8 cellular contexts compared by ENCODE assay signal in the genomic region with DNA sequence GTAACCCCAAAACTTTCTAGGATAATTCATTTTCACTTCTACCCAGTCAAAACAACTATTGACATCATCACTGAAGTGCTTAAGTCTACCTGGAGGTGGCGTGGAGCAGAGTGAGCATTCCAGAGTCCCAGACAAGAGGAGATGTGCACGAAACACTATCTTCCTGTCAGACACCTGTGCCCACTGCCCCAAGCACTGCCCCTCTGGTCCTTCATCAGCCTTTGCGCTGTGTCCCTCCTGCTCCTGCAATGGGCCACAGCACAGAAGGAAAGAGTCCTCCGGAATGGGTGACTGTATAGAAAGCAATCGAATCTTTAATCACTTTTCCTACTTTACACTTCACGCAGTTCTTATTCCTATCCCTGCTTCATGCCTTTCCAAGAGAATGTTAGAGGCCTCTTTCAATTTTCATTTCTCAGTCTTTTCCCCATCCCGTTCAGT. TPM values are rescaled to one million over a fixed set of nuclear protein-coding genes. Genes with fewer than 3 reads are reported as not detected.
DNase-seq lines count a peak whose midpoint lies in the region; TF ChIP-seq lines count a peak whose summit lies in the region.

No MANE protein-coding gene starts in this region.

- CTCF ChIA-PET in activated naive CD4-positive, alpha-beta T cell treated with anti-CD3 and anti-CD28 coated beads for 36 hours (lab: Charles Lee) = no interaction called here

- peak; percentile 30 for TF ChIP-seq CTCF in HFF-Myc (IDR thresholded peaks at IDR 0.05; ENCODE audit: low read depth, low read length, missing control alignments)
- peak; percentile 27 to 69 for TF ChIP-seq CTCF in brain (conservative IDR thresholded peaks at IDR 0.05)

- no peak overlapping the region for H3K9ac ChIP-seq in mesenchymal stem cell (ENCODE audit: low read length)

- H3K4me3 ChIP-seq in HFF-Myc (replicated peaks; ENCODE audit: low read depth, low read length) = no peak overlapping the region
- H3K4me3 ChIP-seq in mesenchymal stem cell (ENCODE audit: insufficient read depth in 1 of 2, low read depth in 1 of 2, low read length in 2 of 2) = peak overlapping the region in 1 of 2 experiments; percentile 76

- intact Hi-C loops in activated naive CD4-positive, alpha-beta T cell treated with anti-CD3 and anti-CD28 coated beads for 36 hours (cut with micrococcal nuclease) = no loop called here
- intact Hi-C loops in cardiac septum (cut with DNase I) = no loop called here

- WGBS in mesenchymal stem cell = 19% methylated on average over 7 of the region's 7 CpGs

- H4K91ac ChIP-seq in mesenchymal stem cell (ENCODE audit: low read length) = no peak overlapping the region

- H3K18ac ChIP-seq in mesenchymal stem cell (ENCODE audit: low read depth in 1 of 2, low read length in 2 of 2) = no peak overlapping the region

- H3K36me3 ChIP-seq in mesenchymal stem cell (ENCODE audit: control insufficient read depth in 1 of 2, insufficient read depth in 2 of 2, low read depth in 1 of 2, low read length in 2 of 2) = no peaks in the 10 kb centered on the region

- H2BK15ac ChIP-seq in mesenchymal stem cell (ENCODE audit: low read depth, poor library complexity, severe bottlenecking) = no peak overlapping the region

- no peaks in the 10 kb centered on the region for H3K36me3 Mint-ChIP-seq in activated naive CD4-positive, alpha-beta T cell treated with anti-CD3 and anti-CD28 coated beads for 36 hours (ENCODE audit: low read depth)
- no peaks in the 10 kb centered on the region for H3K36me3 Mint-ChIP-seq in brain

- no peak overlapping the region for H2AK5ac ChIP-seq in mesenchymal stem cell (ENCODE audit: low read length, severe bottlenecking)

- no peak overlapping the region for H2BK120ac ChIP-seq in mesenchymal stem cell (ENCODE audit: low read depth, low read length)

- peak overlapping the region; percentile 40 for H3K4me2 ChIP-seq in mesenchymal stem cell (ENCODE audit: low read length, poor library complexity, severe bottlenecking)

- H3K27me3 Mint-ChIP-seq in activated naive CD4-positive, alpha-beta T cell treated with anti-CD3 and anti-CD28 coated beads for 36 hours (ENCODE audit: low read depth) = peaks cover 54% of the 10 kb centered on the region
- peaks cover 47% of the 10 kb centered on the region for H3K27me3 Mint-ChIP-seq in brain

- H3K27me3 ChIP-seq in mesenchymal stem cell (ENCODE audit: control insufficient read depth in 1 of 2, insufficient read depth in 1 of 2, low read length in 2 of 2) = peaks cover 23 to 42% of the 10 kb centered on the region in 2 experiments

- no peaks in the 10 kb centered on the region for H3K9me3 Mint-ChIP-seq in activated naive CD4-positive, alpha-beta T cell treated with anti-CD3 and anti-CD28 coated beads for 36 hours
- H3K9me3 Mint-ChIP-seq in brain = peaks cover 0 to 8% (median 0%) of the 10 kb centered on the region in 5 experiments

- H3K4me1 Mint-ChIP-seq in activated naive CD4-positive, alpha-beta T cell treated with anti-CD3 and anti-CD28 coated beads for 36 hours (ENCODE audit: low read depth) = peaks cover 20% of the 10 kb centered on the region
- peaks cover 29% of the 10 kb centered on the region for H3K4me1 Mint-ChIP-seq in brain

- no peak overlapping the region for H3K4me3 Mint-ChIP-seq in activated naive CD4-positive, alpha-beta T cell treated with anti-CD3 and anti-CD28 coated beads for 36 hours
- H3K4me3 Mint-ChIP-seq in brain = peak overlapping the region; percentile 85 to 91 (median 88)

- peaks cover 13% of the 10 kb centered on the region for H3K4me1 ChIP-seq in mesenchymal stem cell (ENCODE audit: control insufficient read depth, insufficient read depth, low read depth, low read length)

- H2BK5ac ChIP-seq in mesenchymal stem cell (ENCODE audit: low read depth, low read length, poor library complexity, severe bottlenecking) = no peak overlapping the region

- no peak overlapping the region for H3K14ac ChIP-seq in mesenchymal stem cell (ENCODE audit: low read length in 2 of 2)

- H4K8ac ChIP-seq in mesenchymal stem cell (ENCODE audit: low read length) = no peak overlapping the region

- no peak overlapping the region for H3K27ac Mint-ChIP-seq in activated naive CD4-positive, alpha-beta T cell treated with anti-CD3 and anti-CD28 coated beads for 36 hours
- peak overlapping the region; percentile 86 to 93 (median 90) for H3K27ac Mint-ChIP-seq in brain

- H3K9me3 ChIP-seq in mesenchymal stem cell (ENCODE audit: control insufficient read depth, low read length) = no peaks in the 10 kb centered on the region

- H2BK12ac ChIP-seq in mesenchymal stem cell (ENCODE audit: low read length in 2 of 2) = no peak overlapping the region

- H3K4ac ChIP-seq in mesenchymal stem cell (ENCODE audit: low read depth in 1 of 2, low read length in 2 of 2) = no peak overlapping the region

- peak; percentile 28 for DNase-seq in activated naive CD4-positive, alpha-beta T cell treated with anti-CD3 and anti-CD28 coated beads for 36 hours
- DNase-seq in activated naive CD4-positive, alpha-beta T cell treated with Interleukin-2 at 50 U/mL for 16 hours = no peak
- DNase-seq in HFF-Myc (ENCODE audit: extremely low read depth, low read depth) = no peak
- peak; percentile 21 for DNase-seq in NCI-H146 treated with DMSO at 0.1 percent for 48 hours (lab: John Stamatoyannopoulos, UW; ENCODE audit: unreplicated experiment)
- peak; percentile 60 for DNase-seq in mesenchymal stem cell
- no peak for DNase-seq in GDM1 (lab: John Stamatoyannopoulos, UW)
- DNase-seq in cardiac septum (ENCODE audit: low spot score) = no peak

- no peak overlapping the region for H3K27ac ChIP-seq in mesenchymal stem cell (ENCODE audit: low read length, poor library complexity, severe bottlenecking)

- no peaks in the 10 kb centered on the region for H3K79me1 ChIP-seq in mesenchymal stem cell (replicated peaks; ENCODE audit: low read length, poor library complexity, severe bottlenecking)

- H3K23ac ChIP-seq in mesenchymal stem cell (ENCODE audit: low read length in 2 of 2) = no peak overlapping the region

- H2AFZ ChIP-seq in mesenchymal stem cell (ENCODE audit: low read depth, low read length) = no peak overlapping the region

RNA-seq across cellular contexts. Expression of a gene that starts 0.5 kb away (rescaled TPM):
- total RNA-seq in activated naive CD4-positive, alpha-beta T cell treated with anti-CD3 and anti-CD28 coated beads for 36 hours = not detected
- 4.8 TPM for polyA plus RNA-seq in brain (ENCODE audit: insufficient read depth, low read depth, low replicate concordance)
- polyA plus RNA-seq in mesenchymal stem cell (2013, experiment 1 of 2) = 33.7 TPM
- polyA plus RNA-seq in mesenchymal stem cell (2013, experiment 2 of 2) = 33.4 TPM
- 0.43 TPM for total RNA-seq in cardiac septum

Comparison
In these comparisons a context has a peak if more than half of its experiments do, and no peak if none do; other contexts are left out.
1. DNase-seq: peak in activated naive CD4-positive, alpha-beta T cell treated with anti-CD3 and anti-CD28 coated beads for 36 hours (single experiment), NCI-H146 treated with DMSO at 0.1 percent for 48 hours (single experiment) and mesenchymal stem cell (single experiment); none in activated naive CD4-positive, alpha-beta T cell treated with Interleukin-2 at 50 U/mL for 16 hours (single experiment), HFF-Myc (single experiment), GDM1 (single experiment) and cardiac septum (single experiment).